In the genomic region with DNA sequence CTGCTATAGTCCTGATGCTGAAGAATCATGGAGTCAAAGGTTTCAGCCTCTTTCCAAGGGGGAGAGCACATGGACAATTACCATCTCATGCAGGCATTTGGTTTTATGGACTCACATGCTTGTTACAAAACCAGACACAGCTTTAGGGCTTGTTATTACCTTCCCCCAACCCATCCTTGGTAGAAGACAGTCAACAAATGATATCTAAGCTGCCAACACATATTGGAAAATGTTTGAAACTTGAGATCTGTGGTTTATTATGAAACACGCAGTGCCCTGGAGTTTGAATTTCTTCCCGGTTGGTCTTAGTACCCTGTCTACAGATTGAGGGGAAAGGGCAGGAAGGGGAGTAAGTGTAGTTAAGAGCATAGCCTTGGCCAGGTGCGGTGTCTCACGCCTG, we compare ENCODE assay signal across 23 cellular contexts. TPM values are rescaled to one million over a fixed set of nuclear protein-coding genes. Genes with fewer than 3 reads are reported as not detected.
DNase-seq lines count a peak whose midpoint lies in the region; TF ChIP-seq lines count a peak whose summit lies in the region.
"Had no signal": no experiment of that assay in that cellular context is flagged by ENCODE, and none has a peak within 500 bp of the region (broad histone marks: within the 10 kb centered on the region; RNA-seq: fewer than 3 reads in every experiment).

No MANE protein-coding gene starts in this region.

- H3K36me3 ChIP-seq in SK-N-MC (ENCODE audit: insufficient read depth, low read length), result no peaks in the 10 kb centered on the region

- H3K9me3 Mint-ChIP-seq in osteocyte (ENCODE audit: unreplicated experiment), result no peaks in the 10 kb centered on the region
- H3K9me3 Mint-ChIP-seq: endodermal cell; neural crest cell; stimulated activated naive CD8-positive, alpha-beta T cell treated with anti-CD3 and anti-CD28 coated beads, Interleukin-15, amount 100 ng/mL, for 72 hours had no signal

- H3K9me3 ChIP-seq in SK-N-MC (ENCODE audit: low read depth, low read length), result no peaks in the 10 kb centered on the region

- H3K9ac ChIP-seq in SK-N-MC (ENCODE audit: insufficient read length), result no peak overlapping the region

- peaks cover 12% of the 10 kb centered on the region for H3K27me3 Mint-ChIP-seq in osteocyte (ENCODE audit: unreplicated experiment)
- H3K27me3 Mint-ChIP-seq: stimulated activated naive CD8-positive, alpha-beta T cell treated with anti-CD3 and anti-CD28 coated beads, Interleukin-15, amount 100 ng/mL, for 72 hours had no signal

- H3K4me3 ChIP-seq in HFF-Myc (replicated peaks; ENCODE audit: low read depth, low read length) (no peak overlapping the region), SK-N-MC (no peak overlapping the region)

- no peak overlapping the region for H3K27ac ChIP-seq in SK-N-MC

- DNase-seq in AG09319 (ENCODE audit: extremely low read depth, low read depth) (peak; percentile 50), HFF-Myc (ENCODE audit: extremely low read depth, low read depth) (peak; percentile 10), SK-N-MC (ENCODE audit: low read depth, low spot score) (peak; percentile 0), islet precursor cell (peak; percentile 37), NCI-H446 (lab: John Stamatoyannopoulos, UW) (no peak), osteocyte (ENCODE audit: extremely low spot score, unreplicated experiment) (no peak), SHP77 treated with DMSO at 0.1 percent for 48 hours (lab: John Stamatoyannopoulos, UW) (no peak), putamen (ENCODE audit: low spot score) (no peak)
- DNase-seq: activated CD4-positive, CD25-positive, alpha-beta regulatory T cell; AML-193; amygdala; DMS 273 treated with DMSO at 0.1 percent for 48 hours; endodermal cell; Kasumi-1; mesendoderm; NCI-H1694; NCI-H345; SIG-M5; stimulated activated CD4-positive, alpha-beta T cell treated with anti-CD3 and anti-CD28 coated beads, Interleukin-15, amount 100 ng/mL, for 24 hours; stimulated activated naive CD8-positive, alpha-beta T cell treated with anti-CD3 and anti-CD28 coated beads, Interleukin-15, amount 100 ng/mL, for 72 hours had no signal

- no peaks in the 10 kb centered on the region for H3K4me1 Mint-ChIP-seq in osteocyte (ENCODE audit: unreplicated experiment)
- H3K4me1 Mint-ChIP-seq: endodermal cell; neural crest cell; stimulated activated naive CD8-positive, alpha-beta T cell treated with anti-CD3 and anti-CD28 coated beads, Interleukin-15, amount 100 ng/mL, for 72 hours had no signal

- H3K36me3 Mint-ChIP-seq in osteocyte (ENCODE audit: unreplicated experiment), result no peaks in the 10 kb centered on the region

- TF ChIP-seq CTCF in AG09319 (IDR thresholded peaks at IDR 0.05; ENCODE audit: low read depth, low read length), result no peak
- TF ChIP-seq CTCF in HFF-Myc (IDR thresholded peaks at IDR 0.05; ENCODE audit: low read depth, low read length, missing control alignments), result no peak
- no peak for TF ChIP-seq CTCF in osteocyte (IDR thresholded peaks at IDR 0.05)

- H3K4me3 Mint-ChIP-seq in osteocyte (ENCODE audit: unreplicated experiment), result no peak overlapping the region
- H3K4me3 Mint-ChIP-seq: endodermal cell; neural crest cell; stimulated activated naive CD8-positive, alpha-beta T cell treated with anti-CD3 and anti-CD28 coated beads, Interleukin-15, amount 100 ng/mL, for 72 hours had no signal

- no peak overlapping the region for H3K27ac Mint-ChIP-seq in osteocyte (ENCODE audit: unreplicated experiment)
- H3K27ac Mint-ChIP-seq: endodermal cell; stimulated activated naive CD8-positive, alpha-beta T cell treated with anti-CD3 and anti-CD28 coated beads, Interleukin-15, amount 100 ng/mL, for 72 hours had no signal

RNA-seq across cellular contexts. Expression of a gene that starts 12.5 kb away (rescaled TPM):
- not detected in 2 replicates for total RNA-seq in osteocyte
- total RNA-seq: endodermal cell; neural crest cell; pulmonary artery endothelial cell; T-helper 2 cell treated with Interferon-gamma antibody and Interleukin-4, amounts not matched to agents 100 ng/mL and 5 ng/mL, for 36 hours had no signal

RNA-seq across cellular contexts. Expression of a gene that starts 19.2 kb away (rescaled TPM):
- not detected in 2 replicates for total RNA-seq in osteocyte
- total RNA-seq: endodermal cell; neural crest cell; pulmonary artery endothelial cell; T-helper 2 cell treated with Interferon-gamma antibody and Interleukin-4, amounts not matched to agents 100 ng/mL and 5 ng/mL, for 36 hours had no signal

Comparison
In these comparisons a context has a peak if more than half of its experiments do, and no peak if none do; other contexts are left out.
1. DNase-seq: peak in AG09319 (single experiment), HFF-Myc (single experiment), SK-N-MC (single experiment) and islet precursor cell (single experiment); none in NCI-H446 (0 of 2), osteocyte (single experiment), SHP77 treated with DMSO at 0.1 percent for 48 hours (single experiment) and putamen (single experiment).